ENCODE assay signal across 26 cellular contexts in the genomic region with DNA sequence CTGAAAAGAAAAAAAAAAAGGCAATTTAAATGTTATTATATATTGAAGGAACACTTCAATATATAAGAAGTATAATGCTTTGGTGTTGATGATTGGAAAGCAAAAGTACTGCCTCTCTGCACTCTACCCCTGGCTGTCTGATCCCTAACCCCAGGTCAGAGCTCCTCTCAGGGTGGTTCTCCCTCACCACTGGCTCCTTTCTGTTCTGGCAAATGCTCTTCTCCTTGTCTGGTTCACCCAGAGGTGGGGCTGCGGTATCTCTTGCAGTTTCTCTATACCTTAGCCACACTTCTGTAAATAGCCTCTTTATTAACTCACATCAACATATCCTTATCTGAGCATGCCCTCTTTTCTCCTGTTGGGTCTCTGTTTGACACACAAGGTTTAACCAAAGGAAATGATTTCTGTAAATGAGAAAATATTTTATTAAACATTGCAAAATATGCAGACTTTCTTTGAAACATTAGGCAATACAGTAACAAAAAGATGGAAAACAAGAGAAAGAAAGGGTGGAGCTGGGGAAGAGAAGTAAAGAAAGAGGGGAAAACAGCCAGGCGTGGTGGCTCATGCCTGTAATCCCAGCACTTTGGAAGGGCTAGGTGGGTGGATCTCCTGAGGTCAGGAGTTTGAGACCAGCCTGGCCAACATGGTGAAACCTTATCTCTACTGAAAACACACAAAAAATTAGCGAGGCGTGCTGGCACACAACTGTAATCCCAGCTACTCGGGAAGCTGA.
"Had no signal": no experiment of that assay in that cellular context is flagged by ENCODE, and none has a peak within 500 bp of the region (broad histone marks: within the 10 kb centered on the region; RNA-seq: fewer than 3 reads in every experiment).

No MANE protein-coding gene starts in this region.

- H3K36me3 ChIP-seq: colonic mucosa, right lobe of liver, thyroid gland, vagina had no signal

- H3K27ac ChIP-seq: colonic mucosa, epithelial cell of prostate, parathyroid adenoma, right lobe of liver, thyroid gland, vagina had no signal

- H3K36me3 Mint-ChIP-seq: natural killer cell had no signal

- H3K27me3 Mint-ChIP-seq: progenitor cell of endocrine pancreas had no signal

- ATAC-seq: esophagus mucosa; left lobe of liver; natural killer cell; right lobe of liver; stimulated activated naive CD8-positive, alpha-beta T cell treated with anti-CD3 and anti-CD28 coated beads, Interleukin-15, amount 100 ng/mL, for 72 hours had no signal

- H3K4me3 ChIP-seq: colonic mucosa, lung, right lobe of liver, smooth muscle cell, thyroid gland, vagina had no signal

- H3K4me3 Mint-ChIP-seq: dendritic cell treated with granulocyte-macrophage colony-stimulating factor and Interleukin-4, amounts not matched to agents 40 ng/mL and 50 ng/mL, for 4 days; endodermal cell; memory B cell; natural killer cell; neural crest cell; stimulated activated naive CD8-positive, alpha-beta T cell treated with anti-CD3 and anti-CD28 coated beads, Interleukin-15, amount 100 ng/mL, for 72 hours had no signal

- H3K4me2 ChIP-seq: smooth muscle cell had no signal

- H3K4me1 Mint-ChIP-seq: endodermal cell; stimulated activated naive CD8-positive, alpha-beta T cell treated with anti-CD3 and anti-CD28 coated beads, Interleukin-15, amount 100 ng/mL, for 72 hours had no signal

- H3K27ac Mint-ChIP-seq: dendritic cell treated with granulocyte-macrophage colony-stimulating factor and Interleukin-4, amounts not matched to agents 40 ng/mL and 50 ng/mL, for 4 days; endodermal cell; memory B cell had no signal

- H3K4me1 ChIP-seq: colonic mucosa, parathyroid adenoma, right lobe of liver, vagina had no signal

- H3K9ac ChIP-seq: parathyroid adenoma had no signal

- H3K27me3 ChIP-seq: colonic mucosa, right lobe of liver, thyroid gland, vagina had no signal

- DNase-seq: colonic mucosa; effector CD8-positive, alpha-beta T cell; endodermal cell; foreskin melanocyte; head of caudate nucleus; natural killer cell; right lobe of liver; stimulated activated CD4-positive, alpha-beta T cell treated with anti-CD3 and anti-CD28 coated beads, Interleukin-12 subunit alpha, Interleukin-12 subunit beta, amount 100 ng/mL, for 4 hours; stimulated activated CD4-positive, alpha-beta T cell treated with anti-CD3 and anti-CD28 coated beads, Interleukin-1b, Interleukin-23, amount 100 ng/mL, for 48 hours; stimulated activated CD4-positive, alpha-beta T cell treated with anti-CD3 and anti-CD28 coated beads, Interleukin-4, amount 100 ng/mL, for 1 hour; stimulated activated CD8-positive, alpha-beta memory T cell treated with anti-CD3 and anti-CD28 coated beads, Interleukin-4, amount 100 ng/mL, for 48 hours; stimulated activated naive CD4-positive, alpha-beta T cell; stimulated activated naive CD8-positive, alpha-beta T cell treated with anti-CD3 and anti-CD28 coated beads, Interleukin-15, amount 100 ng/mL, for 72 hours; thyroid gland; trophoblast cell had no signal

- H3K9me3 ChIP-seq: colonic mucosa, right lobe of liver, thyroid gland, vagina had no signal

- H2AFZ ChIP-seq: parathyroid adenoma had no signal
